Comparison of ENCODE assay signal across 23 cellular contexts in the genomic region with DNA sequence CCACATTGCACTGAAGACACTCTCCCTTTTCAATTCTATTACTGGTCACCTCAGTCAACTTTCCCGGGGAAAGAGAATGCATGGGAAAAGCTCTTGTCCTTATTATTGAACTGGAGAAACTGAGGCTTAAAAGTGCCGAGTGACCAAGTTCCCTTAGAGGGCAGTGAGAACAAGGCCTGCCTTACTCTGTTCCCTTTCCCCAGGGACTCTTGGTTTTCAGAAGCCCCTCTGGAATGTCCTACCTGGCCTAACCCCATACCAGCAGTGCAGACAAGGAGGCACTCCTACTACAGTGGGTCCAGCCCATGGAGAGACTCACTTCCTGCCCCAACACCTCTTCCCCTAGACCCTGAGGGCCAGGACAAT. TPM values are rescaled to one million over a fixed set of nuclear protein-coding genes. Genes with fewer than 3 reads are reported as not detected.
DNase-seq lines count a peak whose midpoint lies in the region; ATAC-seq, FAIRE-seq and TF ChIP-seq lines count a peak whose summit lies in the region.
"Had no signal": no experiment of that assay in that cellular context is flagged by ENCODE, and none has a peak within 500 bp of the region (broad histone marks: within the 10 kb centered on the region; RNA-seq: fewer than 3 reads in every experiment).

No MANE protein-coding gene starts in this region.

- H3K4me1 ChIP-seq in HEK293 (ENCODE audit: control insufficient read depth, insufficient read depth, low read length) (no peaks in the 10 kb centered on the region), K562 (replicated peaks in 1 of 2; ENCODE audit: control insufficient read depth in 2 of 2, insufficient read depth in 2 of 2, low read length in 2 of 2) (peaks cover 20 to 25% of the 10 kb centered on the region in 2 experiments; a peak in 4 of 5 replicates), testis (peaks cover 5% of the 10 kb centered on the region)

- H3K27me3 ChIP-seq in K562 (ENCODE audit: control insufficient read depth in 2 of 2, insufficient read depth in 2 of 2, low read length in 2 of 2) (no peaks in the 10 kb centered on the region), testis (no peaks in the 10 kb centered on the region)

- H3K9me3 Mint-ChIP-seq in T-helper 2 cell treated with Interferon-gamma antibody and Interleukin-4, amounts not matched to agents 5 μg/mL and 100 μg/mL, for 36 hours: no peaks in the 10 kb centered on the region
- H3K9me3 Mint-ChIP-seq in activated naive CD8-positive, alpha-beta T cell treated with anti-CD3 and anti-CD28 coated beads, Interleukin-2, amount 50 U/mL, for 24 hours: no peaks in the 10 kb centered on the region

- no peak overlapping the region for H3K9ac ChIP-seq in K562 (ENCODE audit: insufficient read depth in 1 of 2, low read depth in 2 of 2, low read length in 2 of 2)

- no peak overlapping the region for H3K4me3 ChIP-seq in HEK293 (ENCODE audit: low read depth, low read length)
- no peak overlapping the region for H3K4me3 ChIP-seq in K562
- H3K4me3 ChIP-seq in testis: no peak overlapping the region
- H3K4me3 ChIP-seq: GM23338 had no signal

- TF ChIP-seq CTCF in 22Rv1 (IDR thresholded peaks at IDR 0.05) (no peak), HEK293 (tag by site-specific recombination; IDR thresholded peaks at IDR 0.05) (no peak), K562 (IDR thresholded peaks at IDR 0.05 in 2 of 3, conservative IDR thresholded peaks at IDR 0.05 in 1 of 3; ENCODE audit: insufficient read depth in 2 of 3, low read depth in 1 of 3, low read length in 3 of 3) (no peak), testis (IDR thresholded peaks at IDR 0.05) (no peak)

- H3K27me3 Mint-ChIP-seq in T-helper 2 cell treated with Interferon-gamma antibody and Interleukin-4, amounts not matched to agents 5 μg/mL and 100 μg/mL, for 36 hours (ENCODE audit: low read depth): peaks cover 11% of the 10 kb centered on the region
- peaks cover 12% of the 10 kb centered on the region for H3K27me3 Mint-ChIP-seq in activated naive CD8-positive, alpha-beta T cell treated with anti-CD3 and anti-CD28 coated beads, Interleukin-2, amount 50 U/mL, for 24 hours

- H3K27ac ChIP-seq in 22Rv1 (peak overlapping the region; percentile 3; the same call in 1 of the 2 replicates), HEK293 (ENCODE audit: extremely low read depth, low read depth, low read length) (no peak overlapping the region), K562 (ENCODE audit: extremely low read depth, low read depth, low read length) (no peak overlapping the region), testis (no peak overlapping the region)

- H3K9me3 ChIP-seq in HEK293 (ENCODE audit: control insufficient read depth, insufficient read depth, low read depth, low read length): no peaks in the 10 kb centered on the region
- no peaks in the 10 kb centered on the region for H3K9me3 ChIP-seq in K562 (replicated peaks; ENCODE audit: control insufficient read depth, insufficient read depth, low read depth, low read length)
- no peaks in the 10 kb centered on the region for H3K9me3 ChIP-seq in testis

- no peak overlapping the region for H2AFZ ChIP-seq in K562 (ENCODE audit: low read depth, low read length)
- H2AFZ ChIP-seq: GM23338 had no signal

- POLR2A ChIA-PET in HEK293 (lab: Yijun Ruan, JAX): no interaction called here
- POLR2A ChIA-PET in K562 (lab: Yijun Ruan, JAX): interaction anchor here (0.6 to 1.0 kb wide), 2 partner anchors 24 to 157 kb away, joined by 3 read pairs; no protein-coding TSS in a partner anchor

- H3K4me3 Mint-ChIP-seq in T-helper 2 cell treated with Interferon-gamma antibody and Interleukin-4, amounts not matched to agents 5 μg/mL and 100 μg/mL, for 36 hours: no peak overlapping the region
- H3K4me3 Mint-ChIP-seq in activated naive CD8-positive, alpha-beta T cell treated with anti-CD3 and anti-CD28 coated beads, Interleukin-2, amount 50 U/mL, for 24 hours: no peak overlapping the region
- H3K4me3 Mint-ChIP-seq: CD4-positive, alpha-beta memory T cell; GM23338; H9 had no signal

- H3K4me1 Mint-ChIP-seq in T-helper 2 cell treated with Interferon-gamma antibody and Interleukin-4, amounts not matched to agents 5 μg/mL and 100 μg/mL, for 36 hours (ENCODE audit: low read depth): peaks cover 11% of the 10 kb centered on the region
- H3K4me1 Mint-ChIP-seq in activated naive CD8-positive, alpha-beta T cell treated with anti-CD3 and anti-CD28 coated beads, Interleukin-2, amount 50 U/mL, for 24 hours: peaks cover 19% of the 10 kb centered on the region

- no peak for TF ChIP-seq EP300 in K562 (IDR thresholded peaks at IDR 0.05; ENCODE audit: low read length)

- 83% methylated on average over 1 of the region's 2 CpGs for WGBS in K562 (ENCODE audit: insufficient coverage, low coverage, missing lambda C conversion rate)
- WGBS in testis, 2 donors: 83 to 85% methylated on average over 2 of the region's 2 CpGs

- H3K36me3 ChIP-seq in HEK293 (ENCODE audit: control insufficient read depth in 2 of 2, insufficient read depth in 1 of 2, low read length in 2 of 2): peaks cover 5 to 45% of the 10 kb centered on the region in 2 experiments; a peak in 2 of 3 replicates
- peaks cover 44% of the 10 kb centered on the region for H3K36me3 ChIP-seq in K562 (ENCODE audit: control insufficient read depth, insufficient read depth, low read length)
- H3K36me3 ChIP-seq in testis (ENCODE audit: low read depth, missing control alignments): no peaks in the 10 kb centered on the region

- in situ Hi-C loops in K562 (cut with MboI): loop anchor here (5.0 kb wide), 1 partner anchor 90 kb away; no protein-coding TSS in a partner anchor

- CTCF ChIA-PET in HEK293 (lab: Yijun Ruan, JAX): interaction anchor here (0.7 to 4.1 kb wide), 16 partner anchors 11 to 327 kb away, joined by 3 to 130 read pairs (median 12); no protein-coding TSS in a partner anchor
- CTCF ChIA-PET in K562 (lab: Yijun Ruan, JAX; ENCODE audit: low intra/inter-chr PET ratio): interaction anchor here (0.6 kb wide), 1 partner anchor 95 kb away, joined by 5 read pairs; no protein-coding TSS in a partner anchor

- TF ChIP-seq RAD21 in K562 (CRISPR knock-in tag; conservative IDR thresholded peaks at IDR 0.05 in 1 of 2, IDR thresholded peaks at IDR 0.05 in 1 of 2): no peak

- no peak; the same call in 2 of the 3 replicates for ATAC-seq in K562
- ATAC-seq in activated naive CD8-positive, alpha-beta T cell treated with anti-CD3 and anti-CD28 coated beads, Interleukin-2, amount 50 U/mL, for 24 hours: no peak
- ATAC-seq: GM23338 had no signal

- no peak for FAIRE-seq in K562 (lab: Jason Lieb, UNC)
- FAIRE-seq: GM12891, GM18507 had no signal

- no peak for DNase-seq in T-helper 2 cell treated with Interferon-gamma antibody and Interleukin-4, amounts not matched to agents 5 μg/mL and 100 μg/mL, for 36 hours (ENCODE audit: low spot score)
- DNase-seq in T-helper 2 cell (no peak), K562 (ENCODE audit: extremely low read depth in 1 of 4, low spot score in 3 of 4) (no peak), testis (no peak)
- DNase-seq in activated naive CD8-positive, alpha-beta T cell treated with anti-CD3 and anti-CD28 coated beads, Interleukin-2, amount 50 U/mL, for 24 hours: no peak
- DNase-seq in activated T-cell treated with anti-CD3 and anti-CD28 coated beads, Interleukin-2, amount 50 U/mL, for 1 hour: no peak
- DNase-seq: 8988T; C1 segment of cervical spinal cord; Calu3; CD4-positive, alpha-beta memory T cell; COR-L47; DMS79 treated with DMSO at 0.1 percent for 48 hours; GF-D8; H9 had no signal

- H3K27ac Mint-ChIP-seq in T-helper 2 cell treated with Interferon-gamma antibody and Interleukin-4, amounts not matched to agents 5 μg/mL and 100 μg/mL, for 36 hours: peak overlapping the region; percentile 12
- H3K27ac Mint-ChIP-seq in activated naive CD8-positive, alpha-beta T cell treated with anti-CD3 and anti-CD28 coated beads, Interleukin-2, amount 50 U/mL, for 24 hours: no peak overlapping the region
- H3K27ac Mint-ChIP-seq: GM23338, H9 had no signal

- no peaks in the 10 kb centered on the region for H4K20me1 ChIP-seq in K562 (replicated peaks; ENCODE audit: control insufficient read depth, insufficient read depth, low read length)

- no TSS peak for BruUV-seq in K562 (replicated peaks; lab: Mats Ljungman, UMichigan)

- H3K4me2 ChIP-seq in K562 (ENCODE audit: insufficient read depth, low read length): no peak overlapping the region
- H3K4me2 ChIP-seq: GM23338 had no signal

- H3K9me1 ChIP-seq in K562 (ENCODE audit: control insufficient read depth, insufficient read depth, low read length): no peaks in the 10 kb centered on the region

- H3K36me3 Mint-ChIP-seq in T-helper 2 cell treated with Interferon-gamma antibody and Interleukin-4, amounts not matched to agents 5 μg/mL and 100 μg/mL, for 36 hours (ENCODE audit: low read depth): peaks cover 31% of the 10 kb centered on the region
- H3K36me3 Mint-ChIP-seq in activated naive CD8-positive, alpha-beta T cell treated with anti-CD3 and anti-CD28 coated beads, Interleukin-2, amount 50 U/mL, for 24 hours (ENCODE audit: low read depth): peaks cover 37% of the 10 kb centered on the region

- TF ChIP-seq POLR2A in K562 (conservative IDR thresholded peaks at IDR 0.05): no peak
- TF ChIP-seq POLR2A in testis (IDR thresholded peaks at IDR 0.05): no peak

- H3K79me2 ChIP-seq in K562 (ENCODE audit: control insufficient read depth, insufficient read depth, low read length): peaks cover 31% of the 10 kb centered on the region

- intact Hi-C loops in K562 (cut with micrococcal nuclease): loop anchor here (10.0 kb wide), 1 partner anchor 292 kb away; no protein-coding TSS in a partner anchor
- intact Hi-C loops in testis (cut with DNase I; ENCODE audit: low total_unique reads): loop anchor here (5.0 kb wide), 1 partner anchor 85 kb away; no protein-coding TSS in a partner anchor

RNA-seq across cellular contexts. Expression of a gene that starts 6.1 kb away (rescaled TPM):
- total RNA-seq in K562 (2011; cell fraction: chromatin; rRNA removed; ENCODE audit: low replicate concordance): 10.6 and 14.9 TPM in 2 replicates
- 10.3 TPM in 2 replicates for total RNA-seq in K562 (2011; cell fraction: nucleolus; rRNA removed)
- total RNA-seq in K562 (2011; cell fraction: nucleoplasm; rRNA removed): 13.3 and 13.4 TPM in 2 replicates
- total RNA-seq in K562 (2014; rRNA removed) (21.6 and 26.7 TPM in 2 replicates), K562 (2014; rRNA removed; fragmentation: Illumina TruSeq; extraction: Trizol) (29.1 TPM in 2 replicates), K562 (2015; rRNA removed; fragmentation: Illumina TruSeq; extraction: Trizol) (20.2 and 20.6 TPM in 2 replicates), K562 (2021) (23.2 and 27.9 TPM in 2 replicates), testis (10 to 100 TPM; 26.9 to 29.8 TPM)
- polyA plus RNA-seq in K562 (2011; rRNA removed) (35.4 and 36.4 TPM in 2 replicates), K562 (2014; fragmentation: Illumina TruSeq; extraction: Trizol) (33.9 and 34.1 TPM in 2 replicates), K562 (2014; fragmentation: Nextera tagmentation; extraction: Ambion mirVana) (1 to 10 TPM; 6.8 to 8.4 TPM), K562 (2014; rRNA removed) (19.4 and 24.4 TPM in 2 replicates), testis (ENCODE audit: insufficient read depth, low read depth, low replicate concordance) (20.6 TPM)
- 23.6 and 26.3 TPM in 2 replicates for polyA plus RNA-seq in K562 (2011; cell fraction: cytosol; rRNA removed)
- polyA plus RNA-seq in K562 (2011; cell fraction: nucleus; rRNA removed): 10.0 and 12.8 TPM in 2 replicates
- 17.8 and 21.0 TPM in 2 replicates for polyA plus RNA-seq in K562 (2012)
- 29.0 and 30.3 TPM in 2 replicates for polyA minus RNA-seq in K562 (2011; rRNA and poly(A)+ RNA removed)
- polyA minus RNA-seq in K562 (2011; cell fraction: cytosol; rRNA and poly(A)+ RNA removed): 17.8 and 18.5 TPM in 2 replicates
- 4.0 and 6.7 TPM in 2 replicates for polyA minus RNA-seq in K562 (2011; cell fraction: nucleus; rRNA and poly(A)+ RNA removed)

RNA-seq across cellular contexts. Expression of a gene that starts 28.8 kb away (rescaled TPM):
- 0.18 and 0.37 TPM in 2 replicates for total RNA-seq in K562 (2011; cell fraction: chromatin; rRNA removed; ENCODE audit: low replicate concordance)
- 0.26 and 0.50 TPM in 2 replicates for total RNA-seq in K562 (2011; cell fraction: nucleolus; rRNA removed)
- 0.29 and 0.99 TPM in 2 replicates for total RNA-seq in K562 (2011; cell fraction: nucleoplasm; rRNA removed)
- total RNA-seq in K562 (2014; rRNA removed): 0.04 and 0.05 TPM in 2 replicates
- total RNA-seq in K562 (2014; rRNA removed; fragmentation: Illumina TruSeq; extraction: Trizol): 0.04 TPM in 1 of 2 replicates, not detected in the other
- total RNA-seq in K562 (2015; rRNA removed; fragmentation: Illumina TruSeq; extraction: Trizol): 0.07 and 0.19 TPM in 2 replicates
- total RNA-seq in K562 (2021): 0.47 and 0.75 TPM in 2 replicates
- polyA plus RNA-seq in K562 (2011; rRNA removed): 0.12 and 0.13 TPM in 2 replicates
- polyA plus RNA-seq in K562 (2011; cell fraction: cytosol; rRNA removed): 0.10 and 0.63 TPM in 2 replicates
- polyA plus RNA-seq in K562 (2011; cell fraction: nucleus; rRNA removed): 0.91 and 4.1 TPM in 2 replicates
- polyA plus RNA-seq in K562 (2012): 0.19 and 0.48 TPM in 2 replicates
- polyA plus RNA-seq in K562 (2014; fragmentation: Illumina TruSeq; extraction: Trizol): 0.30 and 0.36 TPM in 2 replicates
- not detected for polyA plus RNA-seq in K562 (2014; fragmentation: Nextera tagmentation; extraction: Ambion mirVana)
- 0.19 and 0.34 TPM in 2 replicates for polyA plus RNA-seq in K562 (2014; rRNA removed)
- 0.12 and 0.25 TPM in 2 replicates for polyA minus RNA-seq in K562 (2011; rRNA and poly(A)+ RNA removed)
- polyA minus RNA-seq in K562 (2011; cell fraction: cytosol; rRNA and poly(A)+ RNA removed): 0.64 and 1.2 TPM in 2 replicates
- polyA minus RNA-seq in K562 (2011; cell fraction: nucleus; rRNA and poly(A)+ RNA removed): 0.44 and 2.2 TPM in 2 replicates
- under 1 TPM; 0.19 to 0.39 TPM for total RNA-seq in testis
- polyA plus RNA-seq in testis (ENCODE audit: insufficient read depth, low read depth, low replicate concordance): 0.13 TPM
- total RNA-seq: Calu3; CD4-positive, alpha-beta memory T cell; Daoy; G401; H4; H9 had no signal
- polyA plus RNA-seq: BJ; CD4-positive, alpha-beta memory T cell; GM23338 had no signal

RNA-seq across cellular contexts. Expression of a gene that starts 36.7 kb away (rescaled TPM):
- 0.79 and 1.6 TPM in 2 replicates for total RNA-seq in K562 (2011; cell fraction: chromatin; rRNA removed; ENCODE audit: low replicate concordance)
- 1.6 and 2.0 TPM in 2 replicates for total RNA-seq in K562 (2011; cell fraction: nucleolus; rRNA removed)
- 1.6 and 1.8 TPM in 2 replicates for total RNA-seq in K562 (2011; cell fraction: nucleoplasm; rRNA removed)
- total RNA-seq in K562 (2014; rRNA removed): 2.3 and 4.4 TPM in 2 replicates
- total RNA-seq in K562 (2014; rRNA removed; fragmentation: Illumina TruSeq; extraction: Trizol): 0.96 and 1.2 TPM in 2 replicates
- 1.2 and 2.0 TPM in 2 replicates for total RNA-seq in K562 (2015; rRNA removed; fragmentation: Illumina TruSeq; extraction: Trizol)
- total RNA-seq in K562 (2021): 3.8 and 5.0 TPM in 2 replicates
- 0.93 and 1.7 TPM in 2 replicates for polyA plus RNA-seq in K562 (2011; rRNA removed)
- polyA plus RNA-seq in K562 (2011; cell fraction: cytosol; rRNA removed): 1.8 and 4.0 TPM in 2 replicates
- 2.4 and 2.7 TPM in 2 replicates for polyA plus RNA-seq in K562 (2011; cell fraction: nucleus; rRNA removed)
- polyA plus RNA-seq in K562 (2012): 2.4 and 2.8 TPM in 2 replicates
- polyA plus RNA-seq in K562 (2014; fragmentation: Illumina TruSeq; extraction: Trizol): 0.62 and 0.98 TPM in 2 replicates
- polyA plus RNA-seq in K562 (2014; fragmentation: Nextera tagmentation; extraction: Ambion mirVana): under 1 TPM; 0.04 to 0.13 TPM
- 4.2 and 4.5 TPM in 2 replicates for polyA plus RNA-seq in K562 (2014; rRNA removed)
- polyA minus RNA-seq in K562 (2011; rRNA and poly(A)+ RNA removed): 0.28 and 0.33 TPM in 2 replicates
- polyA minus RNA-seq in K562 (2011; cell fraction: cytosol; rRNA and poly(A)+ RNA removed): 0.57 and 2.8 TPM in 2 replicates
- 1.1 and 1.2 TPM in 2 replicates for polyA minus RNA-seq in K562 (2011; cell fraction: nucleus; rRNA and poly(A)+ RNA removed)
- 1 to 10 TPM; 2.7 to 3.7 TPM for total RNA-seq in testis
- polyA plus RNA-seq in testis (ENCODE audit: insufficient read depth, low read depth, low replicate concordance): 2.0 TPM
- total RNA-seq: Calu3; CD4-positive, alpha-beta memory T cell; H4 had no signal
- polyA plus RNA-seq: BJ; CD4-positive, alpha-beta memory T cell had no signal
